ENCODE assay signal across 19 cellular contexts in genomic region chr5:142070000-142070399, GRCh38.
"Had no signal": no experiment of that assay in that cellular context is flagged by ENCODE, and none has a peak within 500 bp of the region (broad histone marks: within the 10 kb centered on the region; RNA-seq: fewer than 3 reads in every experiment).

No MANE protein-coding gene starts in this region.

- H3K4me3 Mint-ChIP-seq: naive B cell; nephron; stimulated activated naive B cell treated with anti-CD40 and anti-IgM and Interleukin-4, amounts not matched to agents 10 μg/mL and 1 μg/mL and 100 μg/mL, for 72 hours; stimulated activated naive CD8-positive, alpha-beta T cell treated with anti-CD3 and anti-CD28 coated beads, Interleukin-15, amount 100 ng/mL, for 72 hours had no signal

- H3K9me3 ChIP-seq: heart left ventricle, psoas muscle, spleen, thoracic aorta, transverse colon had no signal

- H3K27me3 ChIP-seq: dorsolateral prefrontal cortex, heart left ventricle, spleen, transverse colon had no signal

- ATAC-seq: heart left ventricle; left colon; psoas muscle; sciatic nerve; stimulated activated naive B cell treated with anti-CD40 and anti-IgM and Interleukin-4, amounts not matched to agents 10 μg/mL and 1 μg/mL and 100 μg/mL, for 72 hours had no signal

- H3K27ac Mint-ChIP-seq: nephron; stimulated activated naive B cell treated with anti-CD40 and anti-IgM and Interleukin-4, amounts not matched to agents 10 μg/mL and 1 μg/mL and 100 μg/mL, for 72 hours had no signal

- H3K4me3 ChIP-seq: dorsolateral prefrontal cortex, heart left ventricle, psoas muscle, spleen, thoracic aorta, transverse colon had no signal

- H3K27me3 Mint-ChIP-seq: stimulated activated naive CD8-positive, alpha-beta T cell treated with anti-CD3 and anti-CD28 coated beads, Interleukin-15, amount 100 ng/mL, for 72 hours had no signal

- H3K4me1 Mint-ChIP-seq: naive B cell had no signal

- H3K4me1 ChIP-seq: psoas muscle, transverse colon had no signal

- DNase-seq: cortex of kidney; dorsolateral prefrontal cortex; effector CD8-positive, alpha-beta T cell; foreskin melanocyte; heart left ventricle; hippocampal formation; left colon; mesendoderm; naive B cell; psoas muscle; spleen; stimulated activated CD4-positive, alpha-beta T cell treated with anti-CD3 and anti-CD28 coated beads, Interleukin-2, amount 100 ng/mL, for 24 hours; stimulated activated CD4-positive, alpha-beta T cell treated with anti-CD3 and anti-CD28 coated beads, Interleukin-4, amount 100 ng/mL, for 4 hours; stimulated activated naive B cell treated with anti-CD40 and anti-IgM and Interleukin-4, amounts not matched to agents 10 μg/mL and 1 μg/mL and 100 μg/mL, for 72 hours; stimulated activated naive CD8-positive, alpha-beta T cell treated with anti-CD3 and anti-CD28 coated beads, Interleukin-15, amount 100 ng/mL, for 72 hours; transverse colon had no signal

- H3K36me3 Mint-ChIP-seq: naive B cell had no signal

- H3K27ac ChIP-seq: dorsolateral prefrontal cortex, heart left ventricle, psoas muscle, spleen, thoracic aorta, transverse colon had no signal

- H3K36me3 ChIP-seq: heart left ventricle, spleen, thoracic aorta, transverse colon had no signal
